Comparison of ENCODE assay signal across 9 cellular contexts in the genomic region with DNA sequence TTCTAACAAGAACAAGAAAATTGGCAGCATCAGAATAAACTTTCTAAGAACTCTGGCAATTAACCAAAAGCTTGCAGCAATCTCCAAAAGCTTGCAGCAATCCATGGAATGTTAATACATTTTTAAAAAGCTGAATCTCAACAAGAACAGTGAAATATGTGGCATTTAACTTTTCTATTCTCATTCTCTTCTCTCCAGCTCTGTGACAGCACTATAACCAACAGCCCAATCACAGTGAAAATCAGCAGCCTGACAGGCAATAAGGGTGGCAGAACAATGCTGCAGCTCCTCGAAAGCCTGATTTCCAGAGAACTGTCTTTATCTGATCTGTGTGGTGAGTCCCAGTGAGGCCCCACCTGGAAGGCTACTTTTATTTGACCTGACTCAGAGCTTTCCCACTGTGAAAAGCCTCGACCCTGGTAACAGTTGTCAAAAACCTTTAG.
A peak's percentile ranks its signal among the peaks of the same experiment; 100 is the strongest.
DNase-seq lines count a peak whose midpoint lies in the region; ATAC-seq, FAIRE-seq and TF ChIP-seq lines count a peak whose summit lies in the region.
"Had no signal": no experiment of that assay in that cellular context is flagged by ENCODE, and none has a peak within 500 bp of the region (broad histone marks: within the 10 kb centered on the region; RNA-seq: fewer than 3 reads in every experiment).

No MANE protein-coding gene starts in this region.

- no peak for FAIRE-seq in RCC 7860 (lab: Jason Lieb, UNC)

- H3K9ac ChIP-seq in GM23248 (no peak overlapping the region; the same call in 1 of the 2 replicates), OCI-LY1 (ENCODE audit: low read length) (no peak overlapping the region)

- DNase-seq in AG09309 (ENCODE audit: low read depth) (peak; percentile 50), GM23248 (peak; percentile 82), iPS-NIHi11 (ENCODE audit: low spot score) (peak; percentile 14), RCC 7860 (ENCODE audit: low spot score) (no peak), RKO (ENCODE audit: low spot score) (no peak)
- DNase-seq in NK-92 treated with Interleukin-12 subunit alpha and Interleukin-12 subunit beta, amount 100 ng/mL, for 24 hours (lab: John Stamatoyannopoulos, UW), result no peak
- DNase-seq: activated naive CD8-positive, alpha-beta T cell treated with anti-CD3 and anti-CD28 coated beads, Interleukin-2, amount 10 ng/mL, durations not matched to agents 7 days and 5 days had no signal

- H3K4me3 ChIP-seq in AG09309 (ENCODE audit: control insufficient read depth, low read depth, low read length) (no peak overlapping the region), GM23248 (no peak overlapping the region), OCI-LY1 (ENCODE audit: low read depth, low read length, poor library complexity, severe bottlenecking) (peak overlapping the region; percentile 14)

- in situ Hi-C loops in GM23248 (cut with MboI), result no loop called here

- H3K79me2 ChIP-seq in GM23248 (ENCODE audit: insufficient read depth) (peaks cover 100% of the 10 kb centered on the region), OCI-LY1 (ENCODE audit: insufficient read depth, low read length) (peaks cover 8% of the 10 kb centered on the region; the same call in 1 of the 2 replicates)

- H2AFZ ChIP-seq in GM23248 (no peak overlapping the region), OCI-LY1 (ENCODE audit: low read length) (no peak overlapping the region)

- no peaks in the 10 kb centered on the region for H3K9me2 ChIP-seq in GM23248 (ENCODE audit: insufficient read depth)
- no peaks in the 10 kb centered on the region for H3K9me2 ChIP-seq in OCI-LY1 (ENCODE audit: low read depth, low read length)

- TF ChIP-seq CTCF in AG09309 (IDR thresholded peaks at IDR 0.05; ENCODE audit: control insufficient read depth, insufficient read depth, low read depth, low read length, missing control alignments), result no peak
- TF ChIP-seq CTCF in OCI-LY1 (IDR thresholded peaks at IDR 0.05; ENCODE audit: low read length), result no peak

- H3K36me3 ChIP-seq in GM23248 (ENCODE audit: low read depth), result no peaks in the 10 kb centered on the region
- no peaks in the 10 kb centered on the region for H3K36me3 ChIP-seq in OCI-LY1 (ENCODE audit: insufficient read depth, low read length)

- H3K4me1 ChIP-seq in GM23248 (ENCODE audit: insufficient read depth) (peaks cover 22% of the 10 kb centered on the region), OCI-LY1 (ENCODE audit: insufficient read depth, low read length, severe bottlenecking) (peaks cover 65% of the 10 kb centered on the region)

- H3K9me3 ChIP-seq in GM23248 (ENCODE audit: low read depth) (no peaks in the 10 kb centered on the region), OCI-LY1 (ENCODE audit: low read length) (no peaks in the 10 kb centered on the region)

- no peaks in the 10 kb centered on the region for H3K27me3 ChIP-seq in GM23248 (replicated peaks; ENCODE audit: insufficient read depth)
- no peaks in the 10 kb centered on the region for H3K27me3 ChIP-seq in OCI-LY1 (ENCODE audit: insufficient read depth, low read length)

- H4K20me1 ChIP-seq in GM23248 (ENCODE audit: insufficient read depth) (peaks cover 34% of the 10 kb centered on the region), OCI-LY1 (ENCODE audit: insufficient read depth, low read length) (no peaks in the 10 kb centered on the region)

- H3K4me2 ChIP-seq in GM23248 (ENCODE audit: unreplicated experiment) (peak overlapping the region; percentile 35), OCI-LY1 (ENCODE audit: low read length) (peak overlapping the region; percentile 30; the same call in 1 of the 2 replicates)

- no peak for ATAC-seq in GM21447 (IDR thresholded peaks at IDR 0.05; ENCODE audit: unreplicated experiment)

- peaks cover 12% of the 10 kb centered on the region for H3F3A ChIP-seq in GM23248 (ENCODE audit: insufficient read depth)
- H3F3A ChIP-seq in OCI-LY1 (ENCODE audit: insufficient read depth, low read length), result 0 out of 2 replicates have a peak, but pooled peaks cover 4% of the 10 kb centered on the region

- WGBS in GM23248 (ENCODE audit: low coverage in 1 of 2, low lambda C conversion rate in 2 of 2, missing lambda C conversion rate in 2 of 2), 2 experiments, result 23% methylated on average over 2 of the region's 2 CpGs

- no peak overlapping the region for H3K27ac ChIP-seq in GM23248
- H3K27ac ChIP-seq in OCI-LY1 (ENCODE audit: low read depth, low read length, poor library complexity, severe bottlenecking), result peak overlapping the region; percentile 77

Comparison
In these comparisons a context has a peak if more than half of its experiments do, and no peak if none do; other contexts are left out.
1. DNase-seq: peak in AG09309 (single experiment), GM23248 (single experiment) and iPS-NIHi11 (single experiment); none in NK-92 treated with Interleukin-12 subunit alpha and Interleukin-12 subunit beta, amount 100 ng/mL, for 24 hours (single experiment), RCC 7860 (single experiment) and RKO (single experiment).